ENCODE assay signal across 8 cellular contexts in the genomic region with DNA sequence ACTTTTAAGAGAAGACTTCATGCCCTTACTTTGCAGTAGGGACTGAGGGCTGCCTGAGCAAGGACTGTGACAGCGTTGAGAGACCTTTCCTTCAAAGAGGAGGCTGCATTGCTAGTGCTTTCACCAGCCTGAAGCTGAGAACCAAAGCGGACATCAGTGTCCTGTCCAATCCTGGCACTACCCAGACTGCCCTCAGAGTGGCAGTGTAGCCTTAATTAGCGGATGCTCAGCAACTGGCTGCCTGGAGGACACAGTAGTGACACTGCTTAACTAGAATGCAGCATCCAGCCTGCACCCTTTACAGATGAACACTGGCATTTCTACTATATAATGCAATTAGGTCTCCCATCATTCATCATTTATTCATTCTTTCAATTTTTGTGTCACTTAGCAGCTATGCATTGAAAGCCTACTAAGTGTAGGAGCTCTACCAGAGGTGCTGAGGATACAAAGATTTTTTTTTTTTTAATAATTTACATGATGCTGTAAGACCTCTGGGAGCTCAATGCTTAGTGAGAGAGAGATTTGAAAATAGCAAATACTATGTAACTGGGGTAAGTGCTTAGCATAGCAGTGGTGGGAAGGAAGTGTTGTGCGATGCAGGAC. TPM values are rescaled to one million over a fixed set of nuclear protein-coding genes. Genes with fewer than 3 reads are reported as not detected.
DNase-seq lines count a peak whose midpoint lies in the region; ATAC-seq, FAIRE-seq and TF ChIP-seq lines count a peak whose summit lies in the region.

No MANE protein-coding gene starts in this region.

- WGBS in K562 (ENCODE audit: insufficient coverage, low coverage, missing lambda C conversion rate): 0% methylated on average over 4 of the region's 4 CpGs

- H3K4me2 ChIP-seq in K562 (ENCODE audit: insufficient read depth, low read length): no peak overlapping the region; the same call in 1 of the 2 replicates

- peak; percentile 84 to 92 (median 87) for TF ChIP-seq CTCF in K562 (IDR thresholded peaks at IDR 0.05 in 2 of 3, conservative IDR thresholded peaks at IDR 0.05 in 1 of 3; ENCODE audit: insufficient read depth in 2 of 3, low read depth in 1 of 3, low read length in 3 of 3)

- ATAC-seq in GM18519 (IDR thresholded peaks at IDR 0.05; ENCODE audit: low FRiP score, unreplicated experiment) (peak; percentile 94), HG03025 (IDR thresholded peaks at IDR 0.05; ENCODE audit: low FRiP score, unreplicated experiment) (peak; percentile 98), K562 (peak; percentile 98)

- H4K20me1 ChIP-seq in K562 (replicated peaks; ENCODE audit: control insufficient read depth, insufficient read depth, low read length): no peaks in the 10 kb centered on the region; the same call in 1 of the 2 replicates

- no peaks in the 10 kb centered on the region for H3K9me3 ChIP-seq in K562 (replicated peaks; ENCODE audit: control insufficient read depth, insufficient read depth, low read depth, low read length)

- intact Hi-C loops in K562 (cut with micrococcal nuclease): loop anchor here (1.0 to 10.0 kb wide), 5 partner anchors 102 to 418 kb away; a partner anchor contains a TSS

- in situ Hi-C loops in ACHN (cut with HindIII; ENCODE audit: low pct_ligation_motif_present, low pct_unique_long_range_greater_than_20kb, low sequenced_read_pairs) (no loop called here), K562 (cut with MboI) (loop anchor here (10.0 kb wide), 1 partner anchor 420 kb away; no protein-coding TSS in a partner anchor)

- no peaks in the 10 kb centered on the region for H3K36me3 ChIP-seq in K562 (ENCODE audit: control insufficient read depth, insufficient read depth, low read length)

- no peak overlapping the region for H3K9ac ChIP-seq in K562 (ENCODE audit: insufficient read depth in 1 of 2, low read depth in 2 of 2, low read length in 2 of 2)

- POLR2A ChIA-PET in K562 (lab: Yijun Ruan, JAX): interaction anchor here (1.0 kb wide), 1 partner anchor 15 kb away, joined by 4 read pairs; no protein-coding TSS in a partner anchor

- no peak for TF ChIP-seq POLR2A in K562 (conservative IDR thresholded peaks at IDR 0.05)

- no peak overlapping the region for H3K27ac ChIP-seq in K562 (ENCODE audit: extremely low read depth, low read depth, low read length)

- H3K4me1 ChIP-seq in K562 (replicated peaks in 1 of 2; ENCODE audit: control insufficient read depth in 2 of 2, insufficient read depth in 2 of 2, low read length in 2 of 2): no peaks in the 10 kb centered on the region

- no peaks in the 10 kb centered on the region; a peak in 1 of 5 replicates for H3K27me3 ChIP-seq in K562 (ENCODE audit: control insufficient read depth in 2 of 2, insufficient read depth in 2 of 2, low read length in 2 of 2)

- FAIRE-seq in K562 (lab: Jason Lieb, UNC): peak; percentile 92

- H2AFZ ChIP-seq in K562 (ENCODE audit: low read depth, low read length): no peak overlapping the region

- H3K9me1 ChIP-seq in K562 (ENCODE audit: control insufficient read depth, insufficient read depth, low read length): no peaks in the 10 kb centered on the region

- H3K79me2 ChIP-seq in K562 (ENCODE audit: control insufficient read depth, insufficient read depth, low read length): no peaks in the 10 kb centered on the region

- no TSS peak for BruUV-seq in K562 (replicated peaks; lab: Mats Ljungman, UMichigan)

- H3K4me3 ChIP-seq in K562: no peak overlapping the region

- CTCF ChIA-PET in K562 (lab: Yijun Ruan, JAX; ENCODE audit: low intra/inter-chr PET ratio): interaction anchor here (0.7 to 2.6 kb wide), 6 partner anchors 59 to 827 kb away, joined by 3 to 11 read pairs (median 4); a partner anchor contains a TSS

- TF ChIP-seq EP300 in K562 (IDR thresholded peaks at IDR 0.05; ENCODE audit: low read length): no peak

- DNase-seq in ACHN (peak; percentile 67), NCI-H187 treated with DMSO at 0.1 percent for 48 hours (lab: John Stamatoyannopoulos, UW) (peak; percentile 73), T-helper 9 cell (peak; percentile 52), K562 (ENCODE audit: extremely low read depth in 1 of 4, low spot score in 3 of 4) (peak; percentile 51 to 73 (median 52)), iPS DF 19.7 (ENCODE audit: low read depth, low spot score) (peak; percentile 71), smooth muscle cell of the brain vasculature (ENCODE audit: low read depth, low spot score) (peak; percentile 50)

- peak; percentile 97 for TF ChIP-seq RAD21 in K562 (CRISPR knock-in tag; conservative IDR thresholded peaks at IDR 0.05 in 1 of 2, IDR thresholded peaks at IDR 0.05 in 1 of 2)

TF ChIP-seq in K562, 482 proteins besides CTCF, POLR2A, EP300 and RAD21 (continues in another document):
- TF ChIP-seq SAFB2 (IDR thresholded peaks at IDR 0.05; ENCODE audit: borderline replicate concordance, low read depth, low read length, severe bottlenecking) (no peak), MAZ (CRISPR knock-in tag; conservative IDR thresholded peaks at IDR 0.05 in 1 of 2, IDR thresholded peaks at IDR 0.05 in 1 of 2) (peak in 1 of 2 experiments; percentile 25; a peak in 1 of 4 replicates), ARID2 (IDR thresholded peaks at IDR 0.05) (0 out of 2 replicates have a peak, but pooled peaks have one; percentile 36), RHOXF2B (CRISPR knock-in tag; conservative IDR thresholded peaks at IDR 0.05) (no peak), TOE1 (IDR thresholded peaks at IDR 0.05; ENCODE audit: borderline replicate concordance) (no peak), TOE1 (CRISPR knock-in tag; IDR thresholded peaks at IDR 0.05; ENCODE audit: borderline replicate concordance, low read depth) (no peak), ZNF12 (CRISPR knock-in tag; IDR thresholded peaks at IDR 0.05) (no peak), SMARCE1 (IDR thresholded peaks at IDR 0.05) (no peak), ZNF780A (CRISPR knock-in tag; IDR thresholded peaks at IDR 0.05) (no peak), SMAD1 (IDR thresholded peaks at IDR 0.05; ENCODE audit: low read depth, low read length, partially characterized antibody) (no peak)
- TF ChIP-seq, protein P1, sequence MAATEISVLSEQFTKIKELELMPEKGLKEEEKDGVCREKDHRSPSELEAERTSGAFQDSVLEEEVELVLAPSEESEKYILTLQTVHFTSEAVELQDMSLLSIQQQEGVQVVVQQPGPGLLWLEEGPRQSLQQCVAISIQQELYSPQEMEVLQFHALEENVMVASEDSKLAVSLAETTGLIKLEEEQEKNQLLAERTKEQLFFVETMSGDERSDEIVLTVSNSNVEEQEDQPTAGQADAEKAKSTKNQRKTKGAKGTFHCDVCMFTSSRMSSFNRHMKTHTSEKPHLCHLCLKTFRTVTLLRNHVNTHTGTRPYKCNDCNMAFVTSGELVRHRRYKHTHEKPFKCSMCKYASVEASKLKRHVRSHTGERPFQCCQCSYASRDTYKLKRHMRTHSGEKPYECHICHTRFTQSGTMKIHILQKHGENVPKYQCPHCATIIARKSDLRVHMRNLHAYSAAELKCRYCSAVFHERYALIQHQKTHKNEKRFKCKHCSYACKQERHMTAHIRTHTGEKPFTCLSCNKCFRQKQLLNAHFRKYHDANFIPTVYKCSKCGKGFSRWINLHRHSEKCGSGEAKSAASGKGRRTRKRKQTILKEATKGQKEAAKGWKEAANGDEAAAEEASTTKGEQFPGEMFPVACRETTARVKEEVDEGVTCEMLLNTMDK (IDR thresholded peaks at IDR 0.05; ENCODE audit: borderline replicate concordance, insufficient read depth, low read depth, low read length, poor library complexity, severe bottlenecking): no peak
- TF ChIP-seq, protein P2, sequence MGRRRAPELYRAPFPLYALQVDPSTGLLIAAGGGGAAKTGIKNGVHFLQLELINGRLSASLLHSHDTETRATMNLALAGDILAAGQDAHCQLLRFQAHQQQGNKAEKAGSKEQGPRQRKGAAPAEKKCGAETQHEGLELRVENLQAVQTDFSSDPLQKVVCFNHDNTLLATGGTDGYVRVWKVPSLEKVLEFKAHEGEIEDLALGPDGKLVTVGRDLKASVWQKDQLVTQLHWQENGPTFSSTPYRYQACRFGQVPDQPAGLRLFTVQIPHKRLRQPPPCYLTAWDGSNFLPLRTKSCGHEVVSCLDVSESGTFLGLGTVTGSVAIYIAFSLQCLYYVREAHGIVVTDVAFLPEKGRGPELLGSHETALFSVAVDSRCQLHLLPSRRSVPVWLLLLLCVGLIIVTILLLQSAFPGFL (CRISPR knock-in tag; IDR thresholded peaks at IDR 0.05): no peak
- TF ChIP-seq, protein P3, sequence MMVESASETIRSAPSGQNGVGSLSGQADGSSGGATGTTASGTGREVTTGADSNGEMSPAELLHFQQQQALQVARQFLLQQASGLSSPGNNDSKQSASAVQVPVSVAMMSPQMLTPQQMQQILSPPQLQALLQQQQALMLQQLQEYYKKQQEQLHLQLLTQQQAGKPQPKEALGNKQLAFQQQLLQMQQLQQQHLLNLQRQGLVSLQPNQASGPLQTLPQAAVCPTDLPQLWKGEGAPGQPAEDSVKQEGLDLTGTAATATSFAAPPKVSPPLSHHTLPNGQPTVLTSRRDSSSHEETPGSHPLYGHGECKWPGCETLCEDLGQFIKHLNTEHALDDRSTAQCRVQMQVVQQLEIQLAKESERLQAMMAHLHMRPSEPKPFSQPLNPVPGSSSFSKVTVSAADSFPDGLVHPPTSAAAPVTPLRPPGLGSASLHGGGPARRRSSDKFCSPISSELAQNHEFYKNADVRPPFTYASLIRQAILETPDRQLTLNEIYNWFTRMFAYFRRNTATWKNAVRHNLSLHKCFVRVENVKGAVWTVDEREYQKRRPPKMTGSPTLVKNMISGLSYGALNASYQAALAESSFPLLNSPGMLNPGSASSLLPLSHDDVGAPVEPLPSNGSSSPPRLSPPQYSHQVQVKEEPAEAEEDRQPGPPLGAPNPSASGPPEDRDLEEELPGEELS (CRISPR knock-in tag; IDR thresholded peaks at IDR 0.05; ENCODE audit: borderline replicate concordance): no peak

RNA-seq across cellular contexts. Expression of a gene that starts 36.9 kb away (rescaled TPM):
- total RNA-seq in K562 (2011; cell fraction: chromatin; rRNA removed; ENCODE audit: low replicate concordance): 3.4 and 14.9 TPM in 2 replicates
- 1.8 and 2.6 TPM in 2 replicates for total RNA-seq in K562 (2011; cell fraction: nucleolus; rRNA removed)
- total RNA-seq in K562 (2011; cell fraction: nucleoplasm; rRNA removed): 5.7 and 13.4 TPM in 2 replicates
- total RNA-seq in K562 (2014; rRNA removed) (3.0 and 7.3 TPM in 2 replicates), K562 (2014; rRNA removed; fragmentation: Illumina TruSeq; extraction: Trizol) (5.4 and 8.8 TPM in 2 replicates), K562 (2015; rRNA removed; fragmentation: Illumina TruSeq; extraction: Trizol) (4.7 and 4.9 TPM in 2 replicates), K562 (2021) (6.4 and 7.3 TPM in 2 replicates)
- polyA plus RNA-seq in K562 (2011; rRNA removed) (0.65 and 5.6 TPM in 2 replicates), K562 (2014; fragmentation: Illumina TruSeq; extraction: Trizol) (7.8 and 8.0 TPM in 2 replicates), K562 (2014; fragmentation: Nextera tagmentation; extraction: Ambion mirVana) (1 to 10 TPM; 1.4 to 2.0 TPM), K562 (2014; rRNA removed) (6.4 and 6.7 TPM in 2 replicates)
- 0.32 and 1.4 TPM in 2 replicates for polyA plus RNA-seq in K562 (2011; cell fraction: cytosol; rRNA removed)
- 0.46 and 2.4 TPM in 2 replicates for polyA plus RNA-seq in K562 (2011; cell fraction: nucleus; rRNA removed)
- polyA plus RNA-seq in K562 (2012): 3.1 and 6.1 TPM in 2 replicates
- polyA minus RNA-seq in K562 (2011; rRNA and poly(A)+ RNA removed): 1.5 and 10.3 TPM in 2 replicates
- 0.18 and 3.0 TPM in 2 replicates for polyA minus RNA-seq in K562 (2011; cell fraction: cytosol; rRNA and poly(A)+ RNA removed)
- 0.78 and 3.2 TPM in 2 replicates for polyA minus RNA-seq in K562 (2011; cell fraction: nucleus; rRNA and poly(A)+ RNA removed)
